In genomic region chr1:21284206-21285137, GRCh38 we compare ENCODE assay signal across 9 cellular contexts.
A peak's percentile ranks its signal among the peaks of the same experiment; 100 is the strongest.
DNase-seq lines count a peak whose midpoint lies in the region; ATAC-seq lines count a peak whose summit lies in the region.
"Had no signal": no experiment of that assay in that cellular context is flagged by ENCODE, and none has a peak within 500 bp of the region (broad histone marks: within the 10 kb centered on the region; RNA-seq: fewer than 3 reads in every experiment).

No MANE protein-coding gene starts in this region.

- peak; percentile 54 to 75 for ATAC-seq in stimulated activated naive B cell treated with anti-CD40 and anti-IgM and Interleukin-4, amounts not matched to agents 10 μg/mL and 1 μg/mL and 100 μg/mL, for 72 hours (replicated peaks)

- no peak for DNase-seq in activated T-cell treated with anti-CD3 and anti-CD28 coated beads, Interleukin-2, amount 50 U/mL, for 24 hours
- DNase-seq in activated T-cell treated with anti-CD3 and anti-CD28 coated beads, Interleukin-2, amount 50 U/mL, for 1 hour, result no peak
- DNase-seq in NOMO-1 treated with DMSO at 0.1 percent for 48 hours (lab: John Stamatoyannopoulos, UW; ENCODE audit: unreplicated experiment), result peak; percentile 37
- DNase-seq in germinal center (ENCODE audit: low spot score), result peak; percentile 45
- DNase-seq in stimulated activated naive B cell treated with anti-CD40 and anti-IgM and Interleukin-4, amounts not matched to agents 10 μg/mL and 1 μg/mL and 100 μg/mL, for 72 hours, result peak; percentile 37
- DNase-seq in NCI-H1694 treated with DMSO at 0.1 percent for 48 hours (lab: John Stamatoyannopoulos, UW), result no peak
- no peak for DNase-seq in stimulated activated naive CD4-positive, alpha-beta T cell (lab: John Stamatoyannopoulos, UW)
- no peak for DNase-seq in AG08396 (ENCODE audit: low spot score)
- DNase-seq: NCI-H748 treated with DMSO at 0.1 percent for 48 hours had no signal

- H3K9me3 Mint-ChIP-seq in activated T-cell treated with anti-CD3 and anti-CD28 coated beads, Interleukin-2, amount 50 U/mL, for 24 hours, result no peaks in the 10 kb centered on the region
- H3K9me3 Mint-ChIP-seq in stimulated activated naive B cell treated with anti-CD40 and anti-IgM and Interleukin-4, amounts not matched to agents 10 μg/mL and 1 μg/mL and 100 μg/mL, for 72 hours, result no peaks in the 10 kb centered on the region

- H3K27me3 Mint-ChIP-seq in activated T-cell treated with anti-CD3 and anti-CD28 coated beads, Interleukin-2, amount 50 U/mL, for 24 hours, result no peaks in the 10 kb centered on the region
- no peaks in the 10 kb centered on the region for H3K27me3 Mint-ChIP-seq in stimulated activated naive B cell treated with anti-CD40 and anti-IgM and Interleukin-4, amounts not matched to agents 10 μg/mL and 1 μg/mL and 100 μg/mL, for 72 hours

- H3K4me1 Mint-ChIP-seq in activated T-cell treated with anti-CD3 and anti-CD28 coated beads, Interleukin-2, amount 50 U/mL, for 24 hours (ENCODE audit: low read depth), result peaks cover 69% of the 10 kb centered on the region
- peaks cover 44 to 81% of the 10 kb centered on the region in 2 donors for H3K4me1 Mint-ChIP-seq in stimulated activated naive B cell treated with anti-CD40 and anti-IgM and Interleukin-4, amounts not matched to agents 10 μg/mL and 1 μg/mL and 100 μg/mL, for 72 hours

- peak overlapping the region; percentile 79 for H3K27ac Mint-ChIP-seq in activated T-cell treated with anti-CD3 and anti-CD28 coated beads, Interleukin-2, amount 50 U/mL, for 24 hours
- peak overlapping the region; percentile 95 for H3K27ac Mint-ChIP-seq in stimulated activated naive B cell treated with anti-CD40 and anti-IgM and Interleukin-4, amounts not matched to agents 10 μg/mL and 1 μg/mL and 100 μg/mL, for 72 hours

- H3K36me3 Mint-ChIP-seq in activated T-cell treated with anti-CD3 and anti-CD28 coated beads, Interleukin-2, amount 50 U/mL, for 24 hours (ENCODE audit: low read depth), result peaks cover 86% of the 10 kb centered on the region
- H3K36me3 Mint-ChIP-seq in stimulated activated naive B cell treated with anti-CD40 and anti-IgM and Interleukin-4, amounts not matched to agents 10 μg/mL and 1 μg/mL and 100 μg/mL, for 72 hours, result peaks cover 46 to 56% of the 10 kb centered on the region in 2 donors

- no peak overlapping the region for H3K4me3 Mint-ChIP-seq in activated T-cell treated with anti-CD3 and anti-CD28 coated beads, Interleukin-2, amount 50 U/mL, for 24 hours
- H3K4me3 Mint-ChIP-seq in stimulated activated naive B cell treated with anti-CD40 and anti-IgM and Interleukin-4, amounts not matched to agents 10 μg/mL and 1 μg/mL and 100 μg/mL, for 72 hours, result peak overlapping the region; percentile 43 to 63

Comparison
In these comparisons a context has a peak if more than half of its experiments do, and no peak if none do; other contexts are left out.
1. DNase-seq: peak in NOMO-1 treated with DMSO at 0.1 percent for 48 hours (single experiment), germinal center (single experiment) and stimulated activated naive B cell treated with anti-CD40 and anti-IgM and Interleukin-4, amounts not matched to agents 10 μg/mL and 1 μg/mL and 100 μg/mL, for 72 hours (single experiment); none in activated T-cell treated with anti-CD3 and anti-CD28 coated beads, Interleukin-2, amount 50 U/mL, for 24 hours (single experiment), activated T-cell treated with anti-CD3 and anti-CD28 coated beads, Interleukin-2, amount 50 U/mL, for 1 hour (single experiment), NCI-H1694 treated with DMSO at 0.1 percent for 48 hours (single experiment), stimulated activated naive CD4-positive, alpha-beta T cell (0 of 6) and AG08396 (single experiment).